8 cellular contexts compared by ENCODE assay signal in genomic region chr1:23825762-23826522, GRCh38. TPM values are rescaled to one million over a fixed set of nuclear protein-coding genes. Genes with fewer than 3 reads are reported as not detected.
DNase-seq lines count a peak whose midpoint lies in the region; ATAC-seq and TF ChIP-seq lines count a peak whose summit lies in the region.

No MANE protein-coding gene starts in this region.

- 44 to 49% methylated on average over 23 to 24 of the region's 24 CpGs for WGBS in body of pancreas, 2 donors

- H3K4me1 ChIP-seq in body of pancreas: peaks cover 10% of the 10 kb centered on the region

- DNase-seq in body of pancreas (no peak), midbrain (lab: John Stamatoyannopoulos, UW) (peak; percentile 20), COLO829 (ENCODE audit: low spot score) (no peak), GDM1 (lab: John Stamatoyannopoulos, UW) (no peak)
- no peak for DNase-seq in stimulated activated CD4-positive, alpha-beta T cell treated with anti-CD3 and anti-CD28 coated beads, Interleukin-2, amount 100 ng/mL, for 24 hours

- no peak for TF ChIP-seq POLR2A in body of pancreas (IDR thresholded peaks at IDR 0.05)

- no peak for TF ChIP-seq CTCF in body of pancreas (IDR thresholded peaks at IDR 0.05)

- intact Hi-C loops in body of pancreas (cut with DNase I): no loop called here

- peak overlapping the region in 1 of 2 donors; percentile 99 for H3K4me3 ChIP-seq in body of pancreas

- no peaks in the 10 kb centered on the region for H3K27me3 ChIP-seq in body of pancreas

- no peaks in the 10 kb centered on the region for H3K36me3 ChIP-seq in body of pancreas (replicated peaks in 1 of 2; ENCODE audit: insufficient read depth in 1 of 2, low read depth in 2 of 2)

- ATAC-seq in GM18520 (IDR thresholded peaks at IDR 0.05; ENCODE audit: unreplicated experiment) (peak; percentile 49), HG03460 (IDR thresholded peaks at IDR 0.05; ENCODE audit: unreplicated experiment) (peak; percentile 49), body of pancreas (peak; percentile 10), esophagus mucosa (no peak)

- H3K27ac ChIP-seq in body of pancreas: peak overlapping the region in 3 of 4 donors; percentile 78 to 94 (median 90)

- H3K9me3 ChIP-seq in body of pancreas: no peaks in the 10 kb centered on the region

RNA-seq across cellular contexts. Expression of gene HMGCL, which starts 0.7 kb away (rescaled TPM):
- total RNA-seq in body of pancreas (10 to 100 TPM; 18.9 to 21.1 TPM), esophagus mucosa (28.2 TPM)

RNA-seq across cellular contexts. Expression of gene GALE, which starts 25.4 kb away (rescaled TPM):
- total RNA-seq in body of pancreas (10 to 100 TPM; 29.3 to 32.7 TPM), esophagus mucosa (61.6 TPM)

RNA-seq across cellular contexts. Expression of gene LYPLA2, which starts 35.0 kb away (rescaled TPM):
- 10 to 100 TPM; 20.4 to 28.5 TPM for total RNA-seq in body of pancreas
- 48.9 TPM for total RNA-seq in esophagus mucosa

RNA-seq across cellular contexts. Expression of gene FUCA1, which starts 42.1 kb away (rescaled TPM):
- total RNA-seq in body of pancreas (10 to 100 TPM; 21.3 to 27.0 TPM), esophagus mucosa (7.7 TPM)

RNA-seq across cellular contexts. Expression of gene PITHD1, which starts 47.7 kb away (rescaled TPM):
- total RNA-seq in body of pancreas (10 to 100 TPM; 31.9 to 32.3 TPM), esophagus mucosa (63.8 TPM)
